In genomic region chr22:18905540-18906409, GRCh38 we compare ENCODE assay signal across 11 cellular contexts. TPM values are rescaled to one million over a fixed set of nuclear protein-coding genes. Genes with fewer than 3 reads are reported as not detected.
A peak's percentile ranks its signal among the peaks of the same experiment; 100 is the strongest.
DNase-seq lines count a peak whose midpoint lies in the region; ATAC-seq, FAIRE-seq and TF ChIP-seq lines count a peak whose summit lies in the region.
"Had no signal": no experiment of that assay in that cellular context is flagged by ENCODE, and none has a peak within 500 bp of the region (broad histone marks: within the 10 kb centered on the region; RNA-seq: fewer than 3 reads in every experiment).

Gene DGCR6 (plus strand): TSS chr22:18906320. CDS start chr22:18906375, 55 bp downstream.

- no peak within 1 kb of the TSS for H3K27ac ChIP-seq in mesenchymal stem cell (ENCODE audit: low read length, poor library complexity, severe bottlenecking)

- H2BK15ac ChIP-seq in mesenchymal stem cell (ENCODE audit: low read depth, poor library complexity, severe bottlenecking): no peak within 1 kb of the TSS

- H3K14ac ChIP-seq in mesenchymal stem cell (ENCODE audit: low read length in 2 of 2): no peak within 1 kb of the TSS

- TF ChIP-seq POLR2A in GM12891 (IDR thresholded peaks at IDR 0.05; ENCODE audit: low read depth, low read length): no peak

- no peak within 1 kb of the TSS for H2AFZ ChIP-seq in mesenchymal stem cell (ENCODE audit: low read depth, low read length)

- H4K8ac ChIP-seq in mesenchymal stem cell (ENCODE audit: low read length): no peak within 1 kb of the TSS

- H2BK5ac ChIP-seq in mesenchymal stem cell (ENCODE audit: low read depth, low read length, poor library complexity, severe bottlenecking): no peak within 1 kb of the TSS

- no peaks in the 10 kb centered on the region for H3K4me1 ChIP-seq in mesenchymal stem cell (ENCODE audit: control insufficient read depth, insufficient read depth, low read depth, low read length)
- H3K4me1 ChIP-seq: Caco-2 had no signal

- H3K4me3 ChIP-seq in mesenchymal stem cell (ENCODE audit: insufficient read depth in 1 of 2, low read depth in 1 of 2, low read length in 2 of 2): no peak within 1 kb of the TSS

- no peak within 1 kb of the TSS for H3K9ac ChIP-seq in mesenchymal stem cell (ENCODE audit: low read length)

- no peaks in the 10 kb centered on the region for H3K27me3 ChIP-seq in mesenchymal stem cell (ENCODE audit: control insufficient read depth in 1 of 2, insufficient read depth in 1 of 2, low read length in 2 of 2)

- no peak within 1 kb of the TSS for H3K18ac ChIP-seq in mesenchymal stem cell (ENCODE audit: low read depth in 1 of 2, low read length in 2 of 2)

- no peak within 1 kb of the TSS for H2AK5ac ChIP-seq in mesenchymal stem cell (ENCODE audit: low read length, severe bottlenecking)

- no peak within 1 kb of the TSS for H3K4me2 ChIP-seq in mesenchymal stem cell (ENCODE audit: low read length, poor library complexity, severe bottlenecking)

- FAIRE-seq in GM12891 (lab: Jason Lieb, UNC): peak; percentile 98
- FAIRE-seq: H1, TTC549 had no signal

- no peaks in the 10 kb centered on the region for H3K79me1 ChIP-seq in mesenchymal stem cell (replicated peaks; ENCODE audit: low read length, poor library complexity, severe bottlenecking)

- H2BK12ac ChIP-seq in mesenchymal stem cell (ENCODE audit: low read length in 2 of 2): no peak within 1 kb of the TSS

- intact Hi-C loops in left ventricle myocardium superior (cut with micrococcal nuclease): no loop called here

- H3K9me3 ChIP-seq in mesenchymal stem cell (ENCODE audit: control insufficient read depth, low read length): no peaks in the 10 kb centered on the region
- H3K9me3 ChIP-seq: Caco-2 had no signal

- H3K23ac ChIP-seq in mesenchymal stem cell (ENCODE audit: low read length in 2 of 2): no peak within 1 kb of the TSS

- WGBS in mesenchymal stem cell: no CpG with 5 or more reads among the region's 77 CpGs

- H4K91ac ChIP-seq in mesenchymal stem cell (ENCODE audit: low read length): no peak within 1 kb of the TSS

- DNase-seq in GM12891 (ENCODE audit: insufficient read length, low spot score): no peak
- DNase-seq in left ventricle myocardium superior: peak; percentile 20
- DNase-seq in HK-2 (ENCODE audit: unreplicated experiment): no peak
- DNase-seq in mesenchymal stem cell: no peak
- DNase-seq in 8988T: no peak
- DNase-seq in DMS79 treated with DMSO at 0.1 percent for 48 hours (lab: John Stamatoyannopoulos, UW): no peak
- DNase-seq: Caco-2 had no signal

- ATAC-seq in GM21528 (IDR thresholded peaks at IDR 0.05; ENCODE audit: low FRiP score, unreplicated experiment) (peak; percentile 71), HG03439 (IDR thresholded peaks at IDR 0.05; ENCODE audit: unreplicated experiment) (peak; percentile 87), left ventricle myocardium superior (peak; percentile 98)

- H2BK120ac ChIP-seq in mesenchymal stem cell (ENCODE audit: low read depth, low read length): no peak within 1 kb of the TSS

- no peaks in the 10 kb centered on the region for H3K36me3 ChIP-seq in mesenchymal stem cell (ENCODE audit: control insufficient read depth in 1 of 2, insufficient read depth in 2 of 2, low read depth in 1 of 2, low read length in 2 of 2)

- no peak within 1 kb of the TSS for H3K4ac ChIP-seq in mesenchymal stem cell (ENCODE audit: low read depth in 1 of 2, low read length in 2 of 2)

TF ChIP-seq in GM12891, 5 proteins besides CTCF, POLR2A, EP300 and RAD21:
- no peak for TF ChIP-seq SPI1 (IDR thresholded peaks at IDR 0.05; ENCODE audit: low read depth, low read length)
- no peak for TF ChIP-seq TAF1 (IDR thresholded peaks at IDR 0.05; ENCODE audit: low read depth, low read length)
- no peak for TF ChIP-seq POU2F2 (IDR thresholded peaks at IDR 0.05; ENCODE audit: low read depth, low read length)
- TF ChIP-seq PAX5 (IDR thresholded peaks at IDR 0.05; ENCODE audit: insufficient read depth, low read length, severe bottlenecking): no peak
- no peak for TF ChIP-seq POLR2AphosphoS5 (IDR thresholded peaks at IDR 0.05; ENCODE audit: low read depth, low read length)

RNA-seq across cellular contexts. Expression of gene DGCR6, which starts in this region (rescaled TPM):
- 0.18 TPM for polyA plus RNA-seq in GM12891 (2012; ENCODE audit: low read depth, missing spikeins)
- 11.2 TPM for total RNA-seq in left ventricle myocardium superior
- polyA plus RNA-seq in mesenchymal stem cell (2013, experiment 1 of 2): 0.68 TPM
- polyA plus RNA-seq in mesenchymal stem cell (2013, experiment 2 of 2): 0.88 TPM
